ENCODE assay signal across 24 cellular contexts in the genomic region with DNA sequence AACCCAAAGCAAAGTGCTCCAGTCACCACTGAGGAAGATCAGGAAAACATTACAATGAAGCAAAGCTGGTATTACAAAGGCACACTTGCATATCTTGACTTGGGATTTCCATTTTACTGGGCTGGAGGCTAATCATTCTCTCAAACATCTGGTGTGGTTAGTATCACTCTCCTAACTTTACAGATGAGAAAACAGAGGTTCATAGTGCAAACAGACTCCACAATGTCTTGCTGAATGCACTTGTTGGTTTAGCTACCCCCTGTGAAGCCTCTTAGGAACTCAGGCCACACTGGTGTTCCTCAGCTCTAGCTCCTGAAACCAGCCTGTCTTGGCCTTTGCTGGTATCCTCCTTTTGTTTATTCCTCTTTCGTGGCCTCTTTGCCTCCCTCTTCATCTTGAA. TPM values are rescaled to one million over a fixed set of nuclear protein-coding genes. Genes with fewer than 3 reads are reported as not detected.
DNase-seq lines count a peak whose midpoint lies in the region; ATAC-seq, FAIRE-seq and TF ChIP-seq lines count a peak whose summit lies in the region.
"Had no signal": no experiment of that assay in that cellular context is flagged by ENCODE, and none has a peak within 500 bp of the region (broad histone marks: within the 10 kb centered on the region; RNA-seq: fewer than 3 reads in every experiment).

No MANE protein-coding gene starts in this region.

- H2AFZ ChIP-seq in hepatocyte = no peak overlapping the region

- H3K9me3 ChIP-seq in HEK293 (ENCODE audit: control insufficient read depth, insufficient read depth, low read depth, low read length) (no peaks in the 10 kb centered on the region), hepatocyte (ENCODE audit: low read depth) (no peaks in the 10 kb centered on the region), tibial nerve (no peaks in the 10 kb centered on the region)
- H3K9me3 ChIP-seq: BE2C, breast epithelium, esophagus squamous epithelium, SJCRH30, thoracic aorta had no signal

- no peak for TF ChIP-seq POLR2A in tibial nerve (IDR thresholded peaks at IDR 0.05)

- no peaks in the 10 kb centered on the region for H3K79me2 ChIP-seq in hepatocyte

- peak; percentile 87 for FAIRE-seq in GM19239 (lab: Jason Lieb, UNC)
- FAIRE-seq: D721Med had no signal

- WGBS in hepatocyte (ENCODE audit: low lambda C conversion rate, missing lambda C conversion rate) = 96% methylated on average over 1 of the region's 1 CpG
- 100% methylated on average over 1 of the region's 1 CpG for WGBS in tibial nerve, 2 donors

- TF ChIP-seq CTCF in HEK293 (tag by site-specific recombination; IDR thresholded peaks at IDR 0.05) (no peak), hepatocyte (IDR thresholded peaks at IDR 0.05; ENCODE audit: poor library complexity) (no peak), tibial nerve (IDR thresholded peaks at IDR 0.05) (no peak)

- peak; percentile 63 for ATAC-seq in HG03139 (IDR thresholded peaks at IDR 0.05; ENCODE audit: unreplicated experiment)
- ATAC-seq in HG03025 (IDR thresholded peaks at IDR 0.05; ENCODE audit: low FRiP score, unreplicated experiment) = no peak
- ATAC-seq in HG02885 (IDR thresholded peaks at IDR 0.05; ENCODE audit: poor library complexity, unreplicated experiment) = no peak

- DNase-seq in GM19239 (ENCODE audit: insufficient read length, low spot score) (no peak), hepatocyte (ENCODE audit: low spot score) (no peak), tibial nerve (ENCODE audit: low spot score in 2 of 2) (no peak), NCI-H2171 (lab: John Stamatoyannopoulos, UW) (no peak)
- DNase-seq: activated CD4-positive, alpha-beta T cell treated with anti-CD3 and anti-CD28 coated beads, Interleukin-2, amount 50 U/mL, for 1 hour; activated naive CD8-positive, alpha-beta T cell treated with anti-CD3 and anti-CD28 coated beads for 36 hours; activated T-cell treated with anti-CD3 and anti-CD28 coated beads, Interleukin-2, amount 50 U/mL, for 24 hours; BE2C; dorsolateral prefrontal cortex; esophagus squamous epithelium; GF-D8; NCI-H1694 treated with DMSO at 0.1 percent for 48 hours; NCI-H510A treated with DMSO at 0.1 percent for 48 hours; occipital lobe; SJCRH30; stimulated activated CD4-positive, alpha-beta T cell treated with anti-CD3 and anti-CD28 coated beads, Interleukin-4, amount 100 ng/mL, for 1 hour; T1000 had no signal

- H3K4me1 ChIP-seq in HEK293 (ENCODE audit: control insufficient read depth, insufficient read depth, low read length) (peaks cover 7% of the 10 kb centered on the region), hepatocyte (ENCODE audit: insufficient read depth) (peaks cover 20% of the 10 kb centered on the region), tibial nerve (peaks cover 0 to 10% (median 0%) of the 10 kb centered on the region in 4 donors)
- H3K4me1 ChIP-seq: BE2C, breast epithelium had no signal

- no peaks in the 10 kb centered on the region for H3K27me3 ChIP-seq in hepatocyte
- no peaks in the 10 kb centered on the region for H3K27me3 ChIP-seq in tibial nerve
- H3K27me3 ChIP-seq: breast epithelium, esophagus squamous epithelium, SJCRH30 had no signal

- H3K36me3 ChIP-seq in HEK293 (ENCODE audit: control insufficient read depth in 2 of 2, insufficient read depth in 1 of 2, low read length in 2 of 2) (no peaks in the 10 kb centered on the region), hepatocyte (replicated peaks; ENCODE audit: insufficient read depth, low read depth) (no peaks in the 10 kb centered on the region), tibial nerve (no peaks in the 10 kb centered on the region)
- H3K36me3 ChIP-seq: BE2C, breast epithelium, esophagus squamous epithelium, SJCRH30, thoracic aorta had no signal

- H3K9me2 ChIP-seq in hepatocyte (replicated peaks; ENCODE audit: insufficient read depth) = no peaks in the 10 kb centered on the region

- no peak for TF ChIP-seq EP300 in tibial nerve (IDR thresholded peaks at IDR 0.05)

- H3K4me3 ChIP-seq in HEK293 (ENCODE audit: low read depth, low read length) (no peak overlapping the region), hepatocyte (no peak overlapping the region), tibial nerve (no peak overlapping the region)
- H3K4me3 ChIP-seq: breast epithelium, dorsolateral prefrontal cortex, esophagus squamous epithelium, SJCRH30, thoracic aorta had no signal

- H3K27ac ChIP-seq in HEK293 (ENCODE audit: extremely low read depth, low read depth, low read length) (no peak overlapping the region), hepatocyte (peak overlapping the region; percentile 82), tibial nerve (no peak overlapping the region)
- H3K27ac ChIP-seq: dorsolateral prefrontal cortex, esophagus squamous epithelium, SJCRH30, thoracic aorta had no signal

- H4K20me1 ChIP-seq in hepatocyte (ENCODE audit: insufficient read depth, poor library complexity, severe bottlenecking) = no peaks in the 10 kb centered on the region

- POLR2A ChIA-PET in HEK293 (lab: Yijun Ruan, JAX) = interaction anchor here (0.8 kb wide), 1 partner anchor 29 kb away, joined by 3 read pairs; a partner anchor contains a TSS

- CTCF ChIA-PET in HEK293 (lab: Yijun Ruan, JAX) = interaction anchor here (1.2 to 3.0 kb wide), 2 partner anchors 22 to 110 kb away, joined by 3 to 9 read pairs; no protein-coding TSS in a partner anchor

- H3K4me2 ChIP-seq in hepatocyte = no peak overlapping the region

TF ChIP-seq in HEK293, 187 proteins besides CTCF, POLR2A, EP300 and RAD21:
- TF ChIP-seq, protein P1, sequence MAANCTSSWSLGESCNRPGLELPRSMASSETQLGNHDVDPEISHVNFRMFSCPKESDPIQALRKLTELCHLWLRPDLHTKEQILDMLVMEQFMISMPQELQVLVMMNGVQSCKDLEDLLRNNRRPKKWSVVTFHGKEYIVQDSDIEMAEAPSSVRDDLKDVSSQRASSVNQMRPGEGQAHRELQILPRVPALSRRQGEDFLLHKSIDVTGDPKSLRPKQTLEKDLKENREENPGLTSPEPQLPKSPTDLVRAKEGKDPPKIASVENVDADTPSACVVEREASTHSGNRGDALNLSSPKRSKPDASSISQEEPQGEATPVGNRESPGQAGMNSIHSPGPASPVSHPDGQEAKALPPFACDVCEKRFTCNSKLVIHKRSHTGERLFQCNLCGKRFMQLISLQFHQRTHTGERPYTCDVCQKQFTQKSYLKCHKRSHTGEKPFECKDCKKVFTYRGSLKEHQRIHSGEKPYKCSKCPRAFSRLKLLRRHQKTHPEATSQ (tag by site-specific recombination; IDR thresholded peaks at IDR 0.05) = no peak
- TF ChIP-seq GLIS1 (tag by site-specific recombination; IDR thresholded peaks at IDR 0.05) = peak; percentile 38

RNA-seq across cellular contexts. Expression of a gene that starts 29.5 kb away (rescaled TPM):
- total RNA-seq in hepatocyte (67.4 and 68.8 TPM in 2 replicates), tibial nerve (10 to 100 TPM; 34.5 to 65.5 (median 54.3) TPM)
- 24.1 and 34.4 TPM in 2 replicates for polyA plus RNA-seq in hepatocyte
